ENCODE assay signal across 20 cellular contexts in the genomic region with DNA sequence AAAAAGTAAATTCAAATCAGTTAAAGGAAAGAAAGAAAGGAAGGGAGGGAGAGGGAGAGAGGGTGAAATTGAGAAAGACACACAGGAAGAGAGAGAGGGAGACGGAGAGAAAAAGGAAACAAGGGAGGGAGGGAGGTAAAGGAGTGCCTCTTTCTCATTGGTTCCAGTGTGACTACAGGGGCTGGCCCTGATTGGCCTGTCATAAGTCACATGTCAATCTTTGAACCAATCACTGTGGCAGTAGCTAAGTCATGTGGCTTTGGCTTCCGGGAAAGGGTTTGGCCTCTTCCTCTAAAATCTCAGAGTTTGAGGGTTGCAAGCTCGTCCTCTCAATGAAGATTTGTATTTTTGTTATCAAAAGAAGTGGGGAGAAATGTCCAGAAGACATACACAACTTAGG.
DNase-seq lines count a peak whose midpoint lies in the region; ATAC-seq and TF ChIP-seq lines count a peak whose summit lies in the region.
"Had no signal": no experiment of that assay in that cellular context is flagged by ENCODE, and none has a peak within 500 bp of the region (broad histone marks: within the 10 kb centered on the region; RNA-seq: fewer than 3 reads in every experiment).

No MANE protein-coding gene starts in this region.

- H3K27ac ChIP-seq in HCT116 (ENCODE audit: low read depth, low read length) = no peak overlapping the region

- H4K20me1 ChIP-seq in HCT116 (ENCODE audit: insufficient read depth) = no peaks in the 10 kb centered on the region

- DNase-seq in BE2C (peak; percentile 19), HCT116 (ENCODE audit: low read depth, low spot score) (no peak), MV-4-11 (lab: John Stamatoyannopoulos, UW) (peak; percentile 75), WTC11 (ENCODE audit: low spot score) (no peak), NCI-H2171 treated with DMSO at 0.1 percent for 48 hours (lab: John Stamatoyannopoulos, UW) (no peak), HEK293T (ENCODE audit: extremely low spot score) (no peak)
- DNase-seq in activated CD4-positive, alpha-beta memory T cell treated with anti-CD3 and anti-CD28 coated beads, Interleukin-2, amount 10 ng/mL, durations not matched to agents 7 days and 5 days = no peak
- DNase-seq: CD4-positive, alpha-beta T cell; DMS79 treated with DMSO at 0.1 percent for 48 hours; GDM1; H7; KG1; MM.1S; NCI-H2107; NCI-H345; NCI-H526 treated with DMSO at 0.1 percent for 48 hours had no signal

- ATAC-seq in HCT116 = peak; percentile 60
- no peak for ATAC-seq in WTC11
- no peak for ATAC-seq in HG03280 (IDR thresholded peaks at IDR 0.05; ENCODE audit: unreplicated experiment)
- ATAC-seq: Panc1, Right ventricle myocardium inferior had no signal

- no peaks in the 10 kb centered on the region for H3K79me2 ChIP-seq in HCT116 (ENCODE audit: insufficient read depth, low read length)

- BruUV-seq in HCT116 (replicated peaks; lab: Mats Ljungman, UMichigan) = no TSS peak

- TF ChIP-seq RAD21 in HCT116 (IDR thresholded peaks at IDR 0.05; ENCODE audit: low read depth) = no peak

- H3K36me3 ChIP-seq in BE2C (no peaks in the 10 kb centered on the region), HCT116 (ENCODE audit: control insufficient read depth in 1 of 2, insufficient read depth in 2 of 2, low read length in 2 of 2) (no peaks in the 10 kb centered on the region)

- POLR2A ChIA-PET in HCT116 (lab: Charles Lee) (no interaction called here), WTC11 (lab: Charles Lee) (no interaction called here), HEK293T (lab: Yijun Ruan, JAX) (no interaction called here)
- POLR2A ChIA-PET in activated CD4-positive, alpha-beta memory T cell treated with anti-CD3 and anti-CD28 coated beads, Interleukin-2, amount 10 ng/mL, durations not matched to agents 7 days and 5 days (lab: Charles Lee) = no interaction called here

- H3K4me3 ChIP-seq in BE2C (ENCODE audit: low read depth, low read length) = no peak overlapping the region
- H3K4me3 ChIP-seq in HCT116 (replicated peaks in 1 of 2; ENCODE audit: low read depth in 1 of 2, low read length in 2 of 2) = no peak overlapping the region

- H3K27me3 ChIP-seq in BE2C (no peaks in the 10 kb centered on the region), HCT116 (ENCODE audit: insufficient read depth, low read length) (peaks cover 54% of the 10 kb centered on the region)

- H3K27me3 Mint-ChIP-seq in WTC11 (ENCODE audit: low read depth) = peaks cover 20% of the 10 kb centered on the region
- H3K27me3 Mint-ChIP-seq in activated CD4-positive, alpha-beta memory T cell treated with anti-CD3 and anti-CD28 coated beads, Interleukin-2, amount 10 ng/mL, durations not matched to agents 7 days and 5 days = peaks cover 2% of the 10 kb centered on the region

- peaks cover 14% of the 10 kb centered on the region for H3K9me3 Mint-ChIP-seq in WTC11
- no peaks in the 10 kb centered on the region for H3K9me3 Mint-ChIP-seq in activated CD4-positive, alpha-beta memory T cell treated with anti-CD3 and anti-CD28 coated beads, Interleukin-2, amount 10 ng/mL, durations not matched to agents 7 days and 5 days
- H3K9me3 Mint-ChIP-seq: CD4-positive, alpha-beta T cell had no signal

- no peaks in the 10 kb centered on the region for H3K4me1 ChIP-seq in BE2C
- no peaks in the 10 kb centered on the region for H3K4me1 ChIP-seq in HCT116 (ENCODE audit: control insufficient read depth in 1 of 2, insufficient read depth in 2 of 2, low read length in 2 of 2)

- H2AFZ ChIP-seq in HCT116 (ENCODE audit: low read depth, low read length, poor library complexity, severe bottlenecking) = no peak overlapping the region

- H3K36me3 Mint-ChIP-seq in WTC11 = peaks cover 8% of the 10 kb centered on the region
- no peaks in the 10 kb centered on the region for H3K36me3 Mint-ChIP-seq in activated CD4-positive, alpha-beta memory T cell treated with anti-CD3 and anti-CD28 coated beads, Interleukin-2, amount 10 ng/mL, durations not matched to agents 7 days and 5 days (ENCODE audit: low read depth)

- H3K9me3 ChIP-seq in BE2C (no peaks in the 10 kb centered on the region), HCT116 (ENCODE audit: control insufficient read depth in 1 of 2, insufficient read depth in 1 of 2, low read depth in 1 of 2, low read length in 2 of 2) (no peaks in the 10 kb centered on the region)

- no peak overlapping the region for H3K9ac ChIP-seq in HCT116 (ENCODE audit: low read length)

- H3K4me2 ChIP-seq in HCT116 (ENCODE audit: low read length) = no peak overlapping the region

- RAD21 ChIA-PET in HCT116 (lab: Charles Lee; ENCODE audit: low non-redundant PET in 1 of 2, low total read pairs in 2 of 2, uncharacterized antibody in 2 of 2, unreplicated experiment in 2 of 2) = interaction anchor here (0.7 kb wide), 2 partner anchors 15 to 109 kb away, joined by 3 read pairs; no protein-coding TSS in a partner anchor

- intact Hi-C loops in HCT116 (cut with micrococcal nuclease) = no loop called here

- CTCF ChIA-PET in HCT116 (lab: Charles Lee) (no interaction called here), WTC11 (lab: Charles Lee) (no interaction called here), HEK293T (lab: Yijun Ruan, JAX) (no interaction called here)
- CTCF ChIA-PET in activated CD4-positive, alpha-beta memory T cell treated with anti-CD3 and anti-CD28 coated beads, Interleukin-2, amount 10 ng/mL, durations not matched to agents 7 days and 5 days (lab: Charles Lee) = no interaction called here

- no peak overlapping the region for H3K27ac Mint-ChIP-seq in WTC11
- H3K27ac Mint-ChIP-seq in activated CD4-positive, alpha-beta memory T cell treated with anti-CD3 and anti-CD28 coated beads, Interleukin-2, amount 10 ng/mL, durations not matched to agents 7 days and 5 days = no peak overlapping the region
- H3K27ac Mint-ChIP-seq: CD4-positive, alpha-beta T cell; T-helper 1 cell treated with Interleukin-12 subunit alpha and Interleukin-12 subunit beta and Interleukin-4 antibody, amounts not matched to agents 30 μg/mL and 1 μg/mL, for 36 hours had no signal

- no peak for TF ChIP-seq POLR2A in HCT116 (IDR thresholded peaks at IDR 0.05; ENCODE audit: borderline replicate concordance, extremely low read depth, insufficient read depth, insufficient read length)

- H3K4me3 Mint-ChIP-seq in WTC11 = no peak overlapping the region
- no peak overlapping the region for H3K4me3 Mint-ChIP-seq in activated CD4-positive, alpha-beta memory T cell treated with anti-CD3 and anti-CD28 coated beads, Interleukin-2, amount 10 ng/mL, durations not matched to agents 7 days and 5 days
- H3K4me3 Mint-ChIP-seq: CD4-positive, alpha-beta T cell; T-helper 1 cell treated with Interleukin-12 subunit alpha and Interleukin-12 subunit beta and Interleukin-4 antibody, amounts not matched to agents 30 μg/mL and 1 μg/mL, for 36 hours had no signal

- H3K9me2 ChIP-seq in HCT116 (ENCODE audit: insufficient read depth) = no peaks in the 10 kb centered on the region; the same call in 1 of the 2 replicates

- peaks cover 51% of the 10 kb centered on the region for H3K4me1 Mint-ChIP-seq in WTC11
- H3K4me1 Mint-ChIP-seq in activated CD4-positive, alpha-beta memory T cell treated with anti-CD3 and anti-CD28 coated beads, Interleukin-2, amount 10 ng/mL, durations not matched to agents 7 days and 5 days = no peaks in the 10 kb centered on the region

- TF ChIP-seq CTCF in BE2C (IDR thresholded peaks at IDR 0.05; ENCODE audit: low read depth, low read length) (no peak), HCT116 (IDR thresholded peaks at IDR 0.05 in 2 of 3, conservative IDR thresholded peaks at IDR 0.05 in 1 of 3; ENCODE audit: borderline replicate concordance in 1 of 3, insufficient read depth in 1 of 3, low read depth in 2 of 3, low read length in 2 of 3) (no peak), WTC11 (IDR thresholded peaks at IDR 0.05) (no peak)

TF ChIP-seq in HCT116, 20 proteins besides CTCF, POLR2A, EP300 and RAD21 (continues in another document):
- no peak for TF ChIP-seq POLR2AphosphoS5 (IDR thresholded peaks at IDR 0.05; ENCODE audit: low read depth, low read length)
- TF ChIP-seq EGR1 (IDR thresholded peaks at IDR 0.05; ENCODE audit: low read depth) = no peak
- no peak for TF ChIP-seq ZFX (IDR thresholded peaks at IDR 0.05)
- no peak for TF ChIP-seq SRF (IDR thresholded peaks at IDR 0.05; ENCODE audit: low read depth)
- no peak for TF ChIP-seq SIN3A (IDR thresholded peaks at IDR 0.05; ENCODE audit: low read depth)

TF ChIP-seq in WTC11, 78 proteins besides CTCF, POLR2A, EP300 and RAD21:
- TF ChIP-seq, protein P1, sequence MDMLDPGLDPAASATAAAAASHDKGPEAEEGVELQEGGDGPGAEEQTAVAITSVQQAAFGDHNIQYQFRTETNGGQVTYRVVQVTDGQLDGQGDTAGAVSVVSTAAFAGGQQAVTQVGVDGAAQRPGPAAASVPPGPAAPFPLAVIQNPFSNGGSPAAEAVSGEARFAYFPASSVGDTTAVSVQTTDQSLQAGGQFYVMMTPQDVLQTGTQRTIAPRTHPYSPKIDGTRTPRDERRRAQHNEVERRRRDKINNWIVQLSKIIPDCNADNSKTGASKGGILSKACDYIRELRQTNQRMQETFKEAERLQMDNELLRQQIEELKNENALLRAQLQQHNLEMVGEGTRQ (CRISPR knock-in tag; IDR thresholded peaks at IDR 0.05) = peak; percentile 45; the same call in 1 of the 2 replicates
- TF ChIP-seq ZNF423 (CRISPR knock-in tag; IDR thresholded peaks at IDR 0.05) = no peak

TF ChIP-seq in HEK293T, 16 proteins besides CTCF, POLR2A, EP300 and RAD21 (continues in another document):
- TF ChIP-seq FOXM1 (IDR thresholded peaks at IDR 0.05; ENCODE audit: borderline replicate concordance) (no peak), FOXA1 (IDR thresholded peaks at IDR 0.05) (no peak), ZNF384 (IDR thresholded peaks at IDR 0.05) (no peak), CTBP1 (IDR thresholded peaks at IDR 0.05; ENCODE audit: borderline replicate concordance) (no peak), HDGF (IDR thresholded peaks at IDR 0.05; ENCODE audit: borderline replicate concordance) (no peak), SUZ12 (IDR thresholded peaks at IDR 0.05) (no peak), ELF4 (IDR thresholded peaks at IDR 0.05) (no peak), FOXK2 (IDR thresholded peaks at IDR 0.05) (no peak), L3MBTL2 (conservative IDR thresholded peaks at IDR 0.05) (no peak), TARDBP (IDR thresholded peaks at IDR 0.05) (no peak), ARNT (IDR thresholded peaks at IDR 0.05) (no peak), SP1 (IDR thresholded peaks at IDR 0.05) (no peak), LEF1 (IDR thresholded peaks at IDR 0.05; ENCODE audit: borderline replicate concordance) (no peak)
- TF ChIP-seq, protein P2, sequence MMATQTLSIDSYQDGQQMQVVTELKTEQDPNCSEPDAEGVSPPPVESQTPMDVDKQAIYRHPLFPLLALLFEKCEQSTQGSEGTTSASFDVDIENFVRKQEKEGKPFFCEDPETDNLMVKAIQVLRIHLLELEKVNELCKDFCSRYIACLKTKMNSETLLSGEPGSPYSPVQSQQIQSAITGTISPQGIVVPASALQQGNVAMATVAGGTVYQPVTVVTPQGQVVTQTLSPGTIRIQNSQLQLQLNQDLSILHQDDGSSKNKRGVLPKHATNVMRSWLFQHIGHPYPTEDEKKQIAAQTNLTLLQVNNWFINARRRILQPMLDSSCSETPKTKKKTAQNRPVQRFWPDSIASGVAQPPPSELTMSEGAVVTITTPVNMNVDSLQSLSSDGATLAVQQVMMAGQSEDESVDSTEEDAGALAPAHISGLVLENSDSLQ (IDR thresholded peaks at IDR 0.05) = no peak

Comparison
In these comparisons a context has a peak if more than half of its experiments do, and no peak if none do; other contexts are left out.
1. DNase-seq: peak in BE2C (single experiment) and MV-4-11 (single experiment); none in HCT116 (single experiment), WTC11 (single experiment), NCI-H2171 treated with DMSO at 0.1 percent for 48 hours (single experiment), HEK293T (single experiment) and activated CD4-positive, alpha-beta memory T cell treated with anti-CD3 and anti-CD28 coated beads, Interleukin-2, amount 10 ng/mL, durations not matched to agents 7 days and 5 days (single experiment).